Comparison of ENCODE assay signal across 26 cellular contexts in the genomic region with DNA sequence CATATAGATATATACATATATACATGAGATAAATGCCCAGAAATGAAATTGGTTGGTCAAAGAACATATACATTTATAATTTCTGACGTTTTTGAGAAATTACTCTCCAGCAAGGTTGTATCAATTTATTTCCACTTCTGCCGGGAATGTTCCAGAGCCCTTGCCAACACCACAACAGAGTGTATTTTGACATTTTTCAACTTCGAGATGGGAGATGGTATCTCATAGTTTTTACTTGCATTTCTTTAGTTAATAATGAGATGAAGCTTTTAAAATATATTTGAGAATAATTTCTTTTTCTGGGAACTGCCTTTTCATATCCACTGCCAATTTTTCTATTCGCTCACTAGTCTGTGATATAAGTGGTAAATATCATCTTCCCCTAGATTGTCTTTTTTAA.
"Had no signal": no experiment of that assay in that cellular context is flagged by ENCODE, and none has a peak within 500 bp of the region (broad histone marks: within the 10 kb centered on the region; RNA-seq: fewer than 3 reads in every experiment).

No MANE protein-coding gene starts in this region.

- H3K4me3 ChIP-seq: stomach, suprapubic skin, testis, thoracic aorta, thyroid gland, tibial artery, tibial nerve, upper lobe of left lung, upper lobe of right lung, uterus, vagina had no signal

- DNase-seq: stimulated activated CD4-positive, alpha-beta T cell treated with anti-CD3 and anti-CD28 coated beads, Interleukin-2, amount 100 ng/mL, for 48 hours; stimulated activated CD4-positive, alpha-beta T cell treated with anti-CD3 and anti-CD28 coated beads, Interleukin-4, amount 100 ng/mL, for 1 hour; stimulated activated CD4-positive, alpha-beta T cell treated with anti-CD3 and anti-CD28 coated beads, Interleukin-4, amount 100 ng/mL, for 24 hours; stimulated activated CD4-positive, alpha-beta T cell treated with anti-CD3 and anti-CD28 coated beads, Interleukin-4, amount 100 ng/mL, for 4 hours; stimulated activated CD8-positive, alpha-beta memory T cell treated with anti-CD3 and anti-CD28 coated beads, Interleukin-4, amount 100 ng/mL, for 48 hours; stimulated activated naive B cell treated with anti-CD40 and anti-IgM and Interleukin-4, amounts not matched to agents 10 μg/mL and 1 μg/mL and 100 μg/mL, for 72 hours; stimulated activated naive CD4-positive, alpha-beta T cell; stimulated activated naive CD4-positive, alpha-beta T cell treated with Interleukin-2 at 50 U/mL for 16 hours; stimulated activated naive CD8-positive, alpha-beta T cell treated with anti-CD3 and anti-CD28 coated beads, Interleukin-15, amount 100 ng/mL, for 72 hours; stimulated activated naive CD8-positive, alpha-beta T cell treated with anti-CD3 and anti-CD28 coated beads, Interleukin-15, Interleukin-2, amounts not matched to agents 100 U/mL and 50 U/mL, for 24 hours; stomach; substantia nigra; testis; thyroid gland; tibial artery; trophoblast cell; upper lobe of left lung; upper lobe of right lung; uterus had no signal

- ATAC-seq: stimulated activated effector memory CD8-positive, alpha-beta T cell treated with anti-CD3 and anti-CD28 coated beads, Interleukin-12 subunit alpha, Interleukin-12 subunit beta, amount 100 ng/mL, for 72 hours; stimulated activated memory B cell treated with anti-CD40 and anti-IgM and Interleukin-4, amounts not matched to agents 10 μg/mL and 1 μg/mL and 100 μg/mL, for 72 hours; stimulated activated naive B cell treated with anti-CD40 and anti-IgM and Interleukin-4, amounts not matched to agents 10 μg/mL and 1 μg/mL and 100 μg/mL, for 72 hours; stimulated activated naive CD8-positive, alpha-beta T cell treated with anti-CD3 and anti-CD28 coated beads, Interleukin-15, amount 100 ng/mL, for 72 hours; stimulated activated naive CD8-positive, alpha-beta T cell treated with anti-CD3 and anti-CD28 coated beads, Interleukin-15, Interleukin-2, amounts not matched to agents 100 U/mL and 50 U/mL, for 24 hours; upper lobe of right lung had no signal

- H3K4me1 ChIP-seq: suprapubic skin, testis, thyroid gland, tibial artery, upper lobe of left lung, upper lobe of right lung, uterus, vagina had no signal

- H3K27ac ChIP-seq: stomach, suprapubic skin, testis, thoracic aorta, thyroid gland, tibial artery, tibial nerve, upper lobe of left lung, upper lobe of right lung, uterus, vagina had no signal

- H3K27me3 ChIP-seq: testis, thyroid gland, upper lobe of left lung, upper lobe of right lung, uterus, vagina had no signal

- FAIRE-seq: urothelium cell line had no signal

- H3K36me3 ChIP-seq: stomach, suprapubic skin, thoracic aorta, thyroid gland, tibial artery, tibial nerve, upper lobe of left lung, upper lobe of right lung, uterus, vagina had no signal

- H3K9me3 ChIP-seq: stomach, suprapubic skin, testis, thoracic aorta, thyroid gland, tibial artery, tibial nerve, upper lobe of left lung, upper lobe of right lung, uterus, vagina had no signal
